Comparison of ENCODE assay signal across 15 cellular contexts in genomic region chr3:43497905-43498365, GRCh38.
DNase-seq lines count a peak whose midpoint lies in the region; ATAC-seq and TF ChIP-seq lines count a peak whose summit lies in the region.
"Had no signal": no experiment of that assay in that cellular context is flagged by ENCODE, and none has a peak within 500 bp of the region (broad histone marks: within the 10 kb centered on the region; RNA-seq: fewer than 3 reads in every experiment).

No MANE protein-coding gene starts in this region.

- peaks cover 59% of the 10 kb centered on the region for H3K4me1 Mint-ChIP-seq in activated naive CD8-positive, alpha-beta T cell (ENCODE audit: low read depth)

- H3K36me3 Mint-ChIP-seq in activated naive CD8-positive, alpha-beta T cell = peaks cover 2% of the 10 kb centered on the region

- intact Hi-C loops in left ventricle myocardium inferior (cut with micrococcal nuclease) (loop anchor here (10.0 kb wide), 1 partner anchor 103 kb away; no protein-coding TSS in a partner anchor), Right ventricle myocardium superior (cut with DNase I) (no loop called here)

- DNase-seq in left ventricle myocardium inferior (no peak), Right ventricle myocardium superior (no peak), fibroblast of pulmonary artery (ENCODE audit: low read depth) (peak; percentile 58), epidermal melanocyte (ENCODE audit: insufficient read length, low spot score) (no peak), MV-4-11 (lab: John Stamatoyannopoulos, UW) (no peak)
- DNase-seq: activated CD4-positive, alpha-beta T cell treated with anti-CD3 and anti-CD28 coated beads for 4 hours; activated gamma-delta T cell treated with Interleukin-2 at 50 U/mL for 16 hours; GOT3; kidney glomerular epithelial cell; NCI-H2171; right lobe of liver had no signal

- H3K4me1 ChIP-seq in left ventricle myocardium inferior = peaks cover 32% of the 10 kb centered on the region
- H3K4me1 ChIP-seq: right lobe of liver had no signal

- H3K27me3 Mint-ChIP-seq in activated naive CD8-positive, alpha-beta T cell = no peaks in the 10 kb centered on the region

- ATAC-seq in Right ventricle myocardium superior (ENCODE audit: poor library complexity) (no peak), GM21528 (IDR thresholded peaks at IDR 0.05; ENCODE audit: low FRiP score, unreplicated experiment) (no peak), GM18511 (IDR thresholded peaks at IDR 0.05; ENCODE audit: unreplicated experiment) (no peak)

- peak overlapping the region; percentile 43 for H3K27ac ChIP-seq in left ventricle myocardium inferior (replicated peaks)
- H3K27ac ChIP-seq: BLaER1 treated with 17β-estradiol and CSF1 and Interleukin-3, amounts not matched to agents 10 nM and 100 nM; right lobe of liver had no signal

- H3K27me3 ChIP-seq in left ventricle myocardium inferior (ENCODE audit: low read depth) = no peaks in the 10 kb centered on the region
- H3K27me3 ChIP-seq: BLaER1 treated with 17β-estradiol and CSF1 and Interleukin-3, amounts not matched to agents 10 nM and 100 nM; right lobe of liver had no signal

- H3K27ac Mint-ChIP-seq in activated naive CD8-positive, alpha-beta T cell = peak overlapping the region; percentile 87

- no peaks in the 10 kb centered on the region for H3K36me3 ChIP-seq in left ventricle myocardium inferior
- H3K36me3 ChIP-seq: BLaER1 treated with 17β-estradiol and CSF1 and Interleukin-3, amounts not matched to agents 10 nM and 100 nM; right lobe of liver had no signal

- no peaks in the 10 kb centered on the region for H3K9me3 ChIP-seq in left ventricle myocardium inferior (replicated peaks)
- H3K9me3 ChIP-seq: right lobe of liver had no signal

- H3K4me3 Mint-ChIP-seq in activated naive CD8-positive, alpha-beta T cell = peak overlapping the region; percentile 38

- no peaks in the 10 kb centered on the region for H3K9me3 Mint-ChIP-seq in activated naive CD8-positive, alpha-beta T cell (ENCODE audit: low read depth)

- TF ChIP-seq CTCF in left ventricle myocardium inferior (IDR thresholded peaks at IDR 0.05; ENCODE audit: borderline replicate concordance) (no peak), fibroblast of pulmonary artery (IDR thresholded peaks at IDR 0.05; ENCODE audit: low read length, missing control alignments) (no peak)

- H3K4me3 ChIP-seq in left ventricle myocardium inferior (no peak overlapping the region), fibroblast of pulmonary artery (replicated peaks; ENCODE audit: low read depth, low read length) (no peak overlapping the region)
- H3K4me3 ChIP-seq: BLaER1 treated with 17β-estradiol and CSF1 and Interleukin-3, amounts not matched to agents 10 nM and 100 nM; right lobe of liver had no signal
